Comparison of ENCODE assay signal across 1 cellular context in the genomic region with DNA sequence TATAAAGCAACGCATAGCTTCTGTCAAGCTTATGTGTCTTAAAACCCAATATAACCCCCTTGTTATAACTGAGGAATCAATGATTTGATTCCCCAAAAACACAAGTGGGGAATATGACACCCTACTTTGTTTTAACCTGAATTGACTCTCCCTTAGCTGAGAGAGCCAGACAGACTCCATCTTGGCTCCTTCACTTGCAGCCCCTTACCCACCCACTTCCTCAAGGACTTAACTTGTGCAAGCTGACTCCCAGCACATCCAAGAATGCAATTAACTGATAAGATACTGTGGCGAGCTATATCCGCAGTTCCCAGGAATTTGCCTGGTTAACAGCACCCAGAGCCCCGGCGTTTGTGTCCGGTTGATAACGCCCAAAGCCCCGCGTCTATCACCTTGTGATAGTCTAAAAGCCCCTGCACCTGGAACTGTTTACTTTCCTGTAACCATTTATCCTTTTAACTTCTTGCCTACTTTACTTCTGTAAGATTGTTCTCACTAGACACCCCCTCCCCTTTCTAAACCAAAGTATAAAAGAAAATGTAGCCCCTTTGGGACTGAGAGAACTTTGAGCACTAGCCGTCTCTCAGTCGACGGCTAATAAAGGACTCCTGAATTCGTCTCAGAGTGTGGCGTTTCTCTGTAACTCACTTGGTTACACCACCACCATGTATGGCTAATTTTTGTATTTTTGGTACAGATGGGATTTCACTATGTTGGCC.
TF ChIP-seq lines count a peak whose summit lies in the region.
"Not testable (repeated sequence)": the region's sequence is repeated elsewhere in the genome, so short reads cannot be mapped to it uniquely, and the experiment has no call there.

No MANE protein-coding gene starts in this region.

TF ChIP-seq in K562, 482 proteins besides CTCF, POLR2A, EP300 and RAD21 (continued from another document and continues in another):
- TF ChIP-seq, protein P1, sequence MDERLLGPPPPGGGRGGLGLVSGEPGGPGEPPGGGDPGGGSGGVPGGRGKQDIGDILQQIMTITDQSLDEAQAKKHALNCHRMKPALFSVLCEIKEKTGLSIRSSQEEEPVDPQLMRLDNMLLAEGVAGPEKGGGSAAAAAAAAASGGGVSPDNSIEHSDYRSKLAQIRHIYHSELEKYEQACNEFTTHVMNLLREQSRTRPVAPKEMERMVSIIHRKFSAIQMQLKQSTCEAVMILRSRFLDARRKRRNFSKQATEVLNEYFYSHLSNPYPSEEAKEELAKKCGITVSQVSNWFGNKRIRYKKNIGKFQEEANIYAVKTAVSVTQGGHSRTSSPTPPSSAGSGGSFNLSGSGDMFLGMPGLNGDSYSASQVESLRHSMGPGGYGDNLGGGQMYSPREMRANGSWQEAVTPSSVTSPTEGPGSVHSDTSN (CRISPR knock-in tag; IDR thresholded peaks at IDR 0.05; ENCODE audit: low read depth) = not testable (repeated sequence)
- TF ChIP-seq, protein P1 (tag; conservative IDR thresholded peaks at IDR 0.05; ENCODE audit: low read depth) = peak; percentile 76
- TF ChIP-seq CAMTA2 (CRISPR knock-in tag; conservative IDR thresholded peaks at IDR 0.05) = peak; percentile 97
- TF ChIP-seq, protein P2, sequence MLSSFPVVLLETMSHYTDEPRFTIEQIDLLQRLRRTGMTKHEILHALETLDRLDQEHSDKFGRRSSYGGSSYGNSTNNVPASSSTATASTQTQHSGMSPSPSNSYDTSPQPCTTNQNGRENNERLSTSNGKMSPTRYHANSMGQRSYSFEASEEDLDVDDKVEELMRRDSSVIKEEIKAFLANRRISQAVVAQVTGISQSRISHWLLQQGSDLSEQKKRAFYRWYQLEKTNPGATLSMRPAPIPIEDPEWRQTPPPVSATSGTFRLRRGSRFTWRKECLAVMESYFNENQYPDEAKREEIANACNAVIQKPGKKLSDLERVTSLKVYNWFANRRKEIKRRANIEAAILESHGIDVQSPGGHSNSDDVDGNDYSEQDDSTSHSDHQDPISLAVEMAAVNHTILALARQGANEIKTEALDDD (IDR thresholded peaks at IDR 0.05) = peak; percentile 88
- TF ChIP-seq ZNF830 (CRISPR knock-in tag; IDR thresholded peaks at IDR 0.05) = peak; percentile 98
- peak; percentile 81 for TF ChIP-seq TCF3 (CRISPR knock-in tag; IDR thresholded peaks at IDR 0.05)
- TF ChIP-seq, protein P3, sequence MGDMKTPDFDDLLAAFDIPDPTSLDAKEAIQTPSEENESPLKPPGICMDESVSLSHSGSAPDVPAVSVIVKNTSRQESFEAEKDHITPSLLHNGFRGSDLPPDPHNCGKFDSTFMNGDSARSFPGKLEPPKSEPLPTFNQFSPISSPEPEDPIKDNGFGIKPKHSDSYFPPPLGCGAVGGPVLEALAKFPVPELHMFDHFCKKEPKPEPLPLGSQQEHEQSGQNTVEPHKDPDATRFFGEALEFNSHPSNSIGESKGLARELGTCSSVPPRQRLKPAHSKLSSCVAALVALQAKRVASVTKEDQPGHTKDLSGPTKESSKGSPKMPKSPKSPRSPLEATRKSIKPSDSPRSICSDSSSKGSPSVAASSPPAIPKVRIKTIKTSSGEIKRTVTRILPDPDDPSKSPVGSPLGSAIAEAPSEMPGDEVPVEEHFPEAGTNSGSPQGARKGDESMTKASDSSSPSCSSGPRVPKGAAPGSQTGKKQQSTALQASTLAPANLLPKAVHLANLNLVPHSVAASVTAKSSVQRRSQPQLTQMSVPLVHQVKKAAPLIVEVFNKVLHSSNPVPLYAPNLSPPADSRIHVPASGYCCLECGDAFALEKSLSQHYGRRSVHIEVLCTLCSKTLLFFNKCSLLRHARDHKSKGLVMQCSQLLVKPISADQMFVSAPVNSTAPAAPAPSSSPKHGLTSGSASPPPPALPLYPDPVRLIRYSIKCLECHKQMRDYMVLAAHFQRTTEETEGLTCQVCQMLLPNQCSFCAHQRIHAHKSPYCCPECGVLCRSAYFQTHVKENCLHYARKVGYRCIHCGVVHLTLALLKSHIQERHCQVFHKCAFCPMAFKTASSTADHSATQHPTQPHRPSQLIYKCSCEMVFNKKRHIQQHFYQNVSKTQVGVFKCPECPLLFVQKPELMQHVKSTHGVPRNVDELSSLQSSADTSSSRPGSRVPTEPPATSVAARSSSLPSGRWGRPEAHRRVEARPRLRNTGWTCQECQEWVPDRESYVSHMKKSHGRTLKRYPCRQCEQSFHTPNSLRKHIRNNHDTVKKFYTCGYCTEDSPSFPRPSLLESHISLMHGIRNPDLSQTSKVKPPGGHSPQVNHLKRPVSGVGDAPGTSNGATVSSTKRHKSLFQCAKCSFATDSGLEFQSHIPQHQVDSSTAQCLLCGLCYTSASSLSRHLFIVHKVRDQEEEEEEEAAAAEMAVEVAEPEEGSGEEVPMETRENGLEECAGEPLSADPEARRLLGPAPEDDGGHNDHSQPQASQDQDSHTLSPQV (IDR thresholded peaks at IDR 0.05) = peak; percentile 100
- TF ChIP-seq, protein P4, sequence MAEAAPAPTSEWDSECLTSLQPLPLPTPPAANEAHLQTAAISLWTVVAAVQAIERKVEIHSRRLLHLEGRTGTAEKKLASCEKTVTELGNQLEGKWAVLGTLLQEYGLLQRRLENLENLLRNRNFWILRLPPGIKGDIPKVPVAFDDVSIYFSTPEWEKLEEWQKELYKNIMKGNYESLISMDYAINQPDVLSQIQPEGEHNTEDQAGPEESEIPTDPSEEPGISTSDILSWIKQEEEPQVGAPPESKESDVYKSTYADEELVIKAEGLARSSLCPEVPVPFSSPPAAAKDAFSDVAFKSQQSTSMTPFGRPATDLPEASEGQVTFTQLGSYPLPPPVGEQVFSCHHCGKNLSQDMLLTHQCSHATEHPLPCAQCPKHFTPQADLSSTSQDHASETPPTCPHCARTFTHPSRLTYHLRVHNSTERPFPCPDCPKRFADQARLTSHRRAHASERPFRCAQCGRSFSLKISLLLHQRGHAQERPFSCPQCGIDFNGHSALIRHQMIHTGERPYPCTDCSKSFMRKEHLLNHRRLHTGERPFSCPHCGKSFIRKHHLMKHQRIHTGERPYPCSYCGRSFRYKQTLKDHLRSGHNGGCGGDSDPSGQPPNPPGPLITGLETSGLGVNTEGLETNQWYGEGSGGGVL (CRISPR knock-in tag; IDR thresholded peaks at IDR 0.05) = peak; percentile 99
- peak; percentile 99 for TF ChIP-seq MECOM (CRISPR knock-in tag; IDR thresholded peaks at IDR 0.05)
- TF ChIP-seq, protein P5, sequence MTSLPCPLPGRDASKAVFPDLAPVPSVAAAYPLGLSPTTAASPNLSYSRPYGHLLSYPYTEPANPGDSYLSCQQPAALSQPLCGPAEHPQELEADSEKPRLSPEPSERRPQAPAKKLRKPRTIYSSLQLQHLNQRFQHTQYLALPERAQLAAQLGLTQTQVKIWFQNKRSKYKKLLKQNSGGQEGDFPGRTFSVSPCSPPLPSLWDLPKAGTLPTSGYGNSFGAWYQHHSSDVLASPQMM (CRISPR knock-in tag; IDR thresholded peaks at IDR 0.05) = peak; percentile 82
- peak; percentile 97 for TF ChIP-seq TAF7 (tag; IDR thresholded peaks at IDR 0.05)
- TF ChIP-seq, protein P6, sequence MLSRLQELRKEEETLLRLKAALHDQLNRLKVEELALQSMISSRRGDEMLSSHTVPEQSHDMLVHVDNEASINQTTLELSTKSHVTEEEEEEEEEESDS (CRISPR knock-in tag; IDR thresholded peaks at IDR 0.05) = peak; percentile 80
- TF ChIP-seq MTA1 (IDR thresholded peaks at IDR 0.05; ENCODE audit: borderline replicate concordance) = peak; percentile 84
- peak; percentile 98 for TF ChIP-seq GTF2A2 (tag; IDR thresholded peaks at IDR 0.05)
- TF ChIP-seq, protein P7, sequence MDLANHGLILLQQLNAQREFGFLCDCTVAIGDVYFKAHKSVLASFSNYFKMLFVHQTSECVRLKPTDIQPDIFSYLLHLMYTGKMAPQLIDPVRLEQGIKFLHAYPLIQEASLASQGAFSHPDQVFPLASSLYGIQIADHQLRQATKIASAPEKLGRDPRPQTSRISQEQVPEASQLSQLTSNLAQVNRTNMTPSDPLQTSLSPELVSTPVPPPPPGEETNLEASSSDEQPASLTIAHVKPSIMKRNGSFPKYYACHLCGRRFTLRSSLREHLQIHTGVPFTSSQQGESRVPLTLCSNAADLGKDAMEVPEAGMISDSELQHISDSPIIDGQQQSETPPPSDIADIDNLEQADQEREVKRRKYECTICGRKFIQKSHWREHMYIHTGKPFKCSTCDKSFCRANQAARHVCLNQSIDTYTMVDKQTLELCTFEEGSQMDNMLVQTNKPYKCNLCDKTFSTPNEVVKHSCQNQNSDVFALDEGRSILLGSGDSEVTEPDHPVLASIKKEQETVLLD (IDR thresholded peaks at IDR 0.05) = peak; percentile 85
- TF ChIP-seq ZNF140 (CRISPR knock-in tag; IDR thresholded peaks at IDR 0.05) = peak; percentile 96
- TF ChIP-seq ZNF23 (CRISPR knock-in tag; IDR thresholded peaks at IDR 0.05) = peak; percentile 94
- peak; percentile 99 for TF ChIP-seq ZNF668 (CRISPR knock-in tag; IDR thresholded peaks at IDR 0.05)
- peak in 1 of 2 experiments; percentile 100; a peak in 2 of 4 replicates for TF ChIP-seq MAZ (CRISPR knock-in tag; conservative IDR thresholded peaks at IDR 0.05 in 1 of 2, IDR thresholded peaks at IDR 0.05 in 1 of 2)
- peak; percentile 79; the same call in 1 of the 2 replicates for TF ChIP-seq KLF1 (tag; IDR thresholded peaks at IDR 0.05)
- peak; percentile 98 for TF ChIP-seq ZNF174 (CRISPR knock-in tag; IDR thresholded peaks at IDR 0.05)
- TF ChIP-seq ETV1 (tag; conservative IDR thresholded peaks at IDR 0.05; ENCODE audit: low read depth) = peak; percentile 83
- TF ChIP-seq, protein P8, sequence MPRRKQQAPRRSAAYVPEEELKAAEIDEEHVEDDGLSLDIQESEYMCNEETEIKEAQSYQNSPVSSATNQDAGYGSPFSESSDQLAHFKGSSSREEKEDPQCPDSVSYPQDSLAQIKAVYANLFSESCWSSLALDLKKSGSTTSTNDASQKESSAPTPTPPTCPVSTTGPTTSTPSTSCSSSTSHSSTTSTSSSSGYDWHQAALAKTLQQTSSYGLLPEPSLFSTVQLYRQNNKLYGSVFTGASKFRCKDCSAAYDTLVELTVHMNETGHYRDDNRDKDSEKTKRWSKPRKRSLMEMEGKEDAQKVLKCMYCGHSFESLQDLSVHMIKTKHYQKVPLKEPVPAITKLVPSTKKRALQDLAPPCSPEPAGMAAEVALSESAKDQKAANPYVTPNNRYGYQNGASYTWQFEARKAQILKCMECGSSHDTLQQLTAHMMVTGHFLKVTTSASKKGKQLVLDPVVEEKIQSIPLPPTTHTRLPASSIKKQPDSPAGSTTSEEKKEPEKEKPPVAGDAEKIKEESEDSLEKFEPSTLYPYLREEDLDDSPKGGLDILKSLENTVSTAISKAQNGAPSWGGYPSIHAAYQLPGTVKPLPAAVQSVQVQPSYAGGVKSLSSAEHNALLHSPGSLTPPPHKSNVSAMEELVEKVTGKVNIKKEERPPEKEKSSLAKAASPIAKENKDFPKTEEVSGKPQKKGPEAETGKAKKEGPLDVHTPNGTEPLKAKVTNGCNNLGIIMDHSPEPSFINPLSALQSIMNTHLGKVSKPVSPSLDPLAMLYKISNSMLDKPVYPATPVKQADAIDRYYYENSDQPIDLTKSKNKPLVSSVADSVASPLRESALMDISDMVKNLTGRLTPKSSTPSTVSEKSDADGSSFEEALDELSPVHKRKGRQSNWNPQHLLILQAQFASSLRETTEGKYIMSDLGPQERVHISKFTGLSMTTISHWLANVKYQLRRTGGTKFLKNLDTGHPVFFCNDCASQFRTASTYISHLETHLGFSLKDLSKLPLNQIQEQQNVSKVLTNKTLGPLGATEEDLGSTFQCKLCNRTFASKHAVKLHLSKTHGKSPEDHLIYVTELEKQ (CRISPR knock-in tag; IDR thresholded peaks at IDR 0.05) = peak; percentile 100
- peak in 1 of 2 experiments; percentile 100; a peak in 2 of 4 replicates for TF ChIP-seq TEAD1 (CRISPR knock-in tag; IDR thresholded peaks at IDR 0.05)
- TF ChIP-seq ZNF764 (CRISPR knock-in tag; IDR thresholded peaks at IDR 0.05; ENCODE audit: low read depth) = peak; percentile 81
- TF ChIP-seq ZNF780A (CRISPR knock-in tag; IDR thresholded peaks at IDR 0.05) = peak; percentile 96
- TF ChIP-seq HEY1 (CRISPR knock-in tag; IDR thresholded peaks at IDR 0.05; ENCODE audit: borderline replicate concordance) = peak; percentile 98
- TF ChIP-seq, protein P9, sequence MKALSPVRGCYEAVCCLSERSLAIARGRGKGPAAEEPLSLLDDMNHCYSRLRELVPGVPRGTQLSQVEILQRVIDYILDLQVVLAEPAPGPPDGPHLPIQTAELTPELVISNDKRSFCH (CRISPR knock-in tag; IDR thresholded peaks at IDR 0.05) = peak; percentile 98
- TF ChIP-seq, protein P9 (tag; IDR thresholded peaks at IDR 0.05) = peak; percentile 100
- peak; percentile 99 for TF ChIP-seq DDX20 (tag; IDR thresholded peaks at IDR 0.05; ENCODE audit: low read depth)
- peak; percentile 100 for TF ChIP-seq SMAD4 (CRISPR knock-in tag; conservative IDR thresholded peaks at IDR 0.05)
- TF ChIP-seq, protein P10, sequence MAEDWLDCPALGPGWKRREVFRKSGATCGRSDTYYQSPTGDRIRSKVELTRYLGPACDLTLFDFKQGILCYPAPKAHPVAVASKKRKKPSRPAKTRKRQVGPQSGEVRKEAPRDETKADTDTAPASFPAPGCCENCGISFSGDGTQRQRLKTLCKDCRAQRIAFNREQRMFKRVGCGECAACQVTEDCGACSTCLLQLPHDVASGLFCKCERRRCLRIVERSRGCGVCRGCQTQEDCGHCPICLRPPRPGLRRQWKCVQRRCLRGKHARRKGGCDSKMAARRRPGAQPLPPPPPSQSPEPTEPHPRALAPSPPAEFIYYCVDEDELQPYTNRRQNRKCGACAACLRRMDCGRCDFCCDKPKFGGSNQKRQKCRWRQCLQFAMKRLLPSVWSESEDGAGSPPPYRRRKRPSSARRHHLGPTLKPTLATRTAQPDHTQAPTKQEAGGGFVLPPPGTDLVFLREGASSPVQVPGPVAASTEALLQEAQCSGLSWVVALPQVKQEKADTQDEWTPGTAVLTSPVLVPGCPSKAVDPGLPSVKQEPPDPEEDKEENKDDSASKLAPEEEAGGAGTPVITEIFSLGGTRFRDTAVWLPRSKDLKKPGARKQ (CRISPR knock-in tag; IDR thresholded peaks at IDR 0.05) = peak; percentile 93
- TF ChIP-seq NCOR1 (IDR thresholded peaks at IDR 0.05) = peak; percentile 71
- TF ChIP-seq GABPA (tag; conservative IDR thresholded peaks at IDR 0.05; ENCODE audit: low read depth) = peak; percentile 56
- TF ChIP-seq ELF4 (CRISPR knock-in tag; IDR thresholded peaks at IDR 0.05) = peak; percentile 99
- TF ChIP-seq ZBTB17 (CRISPR knock-in tag; IDR thresholded peaks at IDR 0.05) = peak; percentile 98
- TF ChIP-seq NR2F6 (CRISPR knock-in tag; IDR thresholded peaks at IDR 0.05) = peak; percentile 97
